1 cellular context compared by ENCODE assay signal in genomic region chr20:10511166-10511506, GRCh38.
TF ChIP-seq lines count a peak whose summit lies in the region.

No MANE protein-coding gene starts in this region.

TF ChIP-seq in HepG2, 621 proteins besides CTCF, POLR2A, EP300 and RAD21 (continued from another document):
- TF ChIP-seq HBP1 (CRISPR knock-in tag; IDR thresholded peaks at IDR 0.05; ENCODE audit: low read depth) (0 out of 2 replicates have a peak, but pooled peaks have one; percentile 34), LRRFIP1 (CRISPR knock-in tag; conservative IDR thresholded peaks at IDR 0.05) (no peak), ZBTB20 (CRISPR knock-in tag; IDR thresholded peaks at IDR 0.05; ENCODE audit: borderline replicate concordance, low read depth) (0 out of 2 replicates have a peak, but pooled peaks have one; percentile 37), ZNF660 (CRISPR knock-in tag; IDR thresholded peaks at IDR 0.05; ENCODE audit: borderline replicate concordance, low read depth) (no peak), EHMT2 (IDR thresholded peaks at IDR 0.05; ENCODE audit: borderline replicate concordance, low read depth, low read length) (no peak), PHF20 (CRISPR knock-in tag; IDR thresholded peaks at IDR 0.05) (0 out of 2 replicates have a peak, but pooled peaks have one; percentile 5), ZNF326 (CRISPR knock-in tag; IDR thresholded peaks at IDR 0.05; ENCODE audit: borderline replicate concordance) (no peak), KLF16 (CRISPR knock-in tag; IDR thresholded peaks at IDR 0.05) (no peak), TGIF2 (CRISPR knock-in tag; IDR thresholded peaks at IDR 0.05) (peak; percentile 71), TCF7 (IDR thresholded peaks at IDR 0.05; ENCODE audit: low read depth) (no peak), ZFP90 (CRISPR knock-in tag; IDR thresholded peaks at IDR 0.05; ENCODE audit: borderline replicate concordance) (no peak), PRDM15 (CRISPR knock-in tag; IDR thresholded peaks at IDR 0.05) (no peak), SSRP1 (CRISPR knock-in tag; IDR thresholded peaks at IDR 0.05) (0 out of 2 replicates have a peak, but pooled peaks have one; percentile 9), ARID2 (CRISPR knock-in tag; IDR thresholded peaks at IDR 0.05; ENCODE audit: borderline replicate concordance) (no peak), ZNF556 (CRISPR knock-in tag; IDR thresholded peaks at IDR 0.05; ENCODE audit: borderline replicate concordance) (0 out of 2 replicates have a peak, but pooled peaks have one; percentile 27), MAFF (IDR thresholded peaks at IDR 0.05; ENCODE audit: low read depth, low read length) (0 out of 2 replicates have a peak, but pooled peaks have one; percentile 29), PRDM4 (CRISPR knock-in tag; IDR thresholded peaks at IDR 0.05; ENCODE audit: borderline replicate concordance) (no peak), TFE3 (CRISPR knock-in tag; IDR thresholded peaks at IDR 0.05) (no peak), ATF6 (CRISPR knock-in tag; conservative IDR thresholded peaks at IDR 0.05) (no peak), ZNF580 (CRISPR knock-in tag; IDR thresholded peaks at IDR 0.05; ENCODE audit: borderline replicate concordance, low read depth) (peak; percentile 2; the same call in 1 of the 2 replicates), RFXAP (CRISPR knock-in tag; IDR thresholded peaks at IDR 0.05; ENCODE audit: borderline replicate concordance) (no peak), RBAK (CRISPR knock-in tag; IDR thresholded peaks at IDR 0.05) (0 out of 2 replicates have a peak, but pooled peaks have one; percentile 18), ZNF350 (CRISPR knock-in tag; IDR thresholded peaks at IDR 0.05; ENCODE audit: borderline replicate concordance, low read depth) (0 out of 2 replicates have a peak, but pooled peaks have one; percentile 37), EED (CRISPR knock-in tag; IDR thresholded peaks at IDR 0.05) (no peak), YEATS2 (CRISPR knock-in tag; IDR thresholded peaks at IDR 0.05; ENCODE audit: borderline replicate concordance) (0 out of 2 replicates have a peak, but pooled peaks have one; percentile 21), MEIS2 (CRISPR knock-in tag; IDR thresholded peaks at IDR 0.05) (no peak), SMAD9 (CRISPR knock-in tag; IDR thresholded peaks at IDR 0.05) (peak; percentile 34; the same call in 1 of the 2 replicates), HNF1B (CRISPR knock-in tag; IDR thresholded peaks at IDR 0.05) (no peak), MAFK (conservative IDR thresholded peaks at IDR 0.05 in 1 of 2, IDR thresholded peaks at IDR 0.05 in 1 of 2; ENCODE audit: low read length in 2 of 2) (peak; percentile 31 to 57; a peak in 1 of 4 replicates), HMGXB4 (CRISPR knock-in tag; IDR thresholded peaks at IDR 0.05; ENCODE audit: borderline replicate concordance in 1 of 2, low read depth in 1 of 2) (0 out of 4 replicates have a peak, but pooled peaks of 1 of the 2 experiments have one; percentile 17), KLF11 (CRISPR knock-in tag; IDR thresholded peaks at IDR 0.05) (no peak)
TF ChIP-seq in HepG2: peak in this region for 16.
